In the genomic region with DNA sequence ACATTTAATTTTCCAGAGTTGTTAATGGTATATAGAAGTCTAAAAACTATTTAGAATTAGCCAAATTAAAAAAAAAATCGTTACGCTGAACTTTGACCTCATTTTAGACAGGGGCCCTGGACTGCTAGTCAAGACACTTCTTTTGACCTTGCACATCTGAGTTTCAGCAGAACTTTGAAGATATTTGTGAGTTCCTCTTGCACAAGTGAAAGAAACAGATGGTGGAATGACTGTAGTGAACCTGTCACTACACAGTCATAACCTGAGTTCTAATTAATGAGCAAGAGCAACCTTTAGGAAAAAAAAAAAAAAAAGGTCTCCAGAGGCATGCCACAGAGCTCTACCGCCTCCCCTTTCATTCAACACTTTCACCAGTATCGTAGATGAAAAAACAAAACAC, we compare ENCODE assay signal across 15 cellular contexts. TPM values are rescaled to one million over a fixed set of nuclear protein-coding genes. Genes with fewer than 3 reads are reported as not detected.
DNase-seq lines count a peak whose midpoint lies in the region; ATAC-seq, FAIRE-seq and TF ChIP-seq lines count a peak whose summit lies in the region.
"Had no signal": no experiment of that assay in that cellular context is flagged by ENCODE, and none has a peak within 500 bp of the region (broad histone marks: within the 10 kb centered on the region; RNA-seq: fewer than 3 reads in every experiment).

No MANE protein-coding gene starts in this region.

- no peak for TF ChIP-seq POLR2A in right lobe of liver (IDR thresholded peaks at IDR 0.05)

- H3K4me3 ChIP-seq in GM12864 (ENCODE audit: low read depth, low read length) (no peak overlapping the region), esophagus (ENCODE audit: low read depth in 1 of 2, low read length in 2 of 2) (no peak overlapping the region), right lobe of liver (no peak overlapping the region)
- H3K4me3 ChIP-seq: lower lobe of right lung, stomach had no signal

- H3K9me3 ChIP-seq in esophagus (ENCODE audit: control insufficient read depth in 2 of 2, insufficient read depth in 1 of 2, low read depth in 1 of 2, low read length in 1 of 2) = no peaks in the 10 kb centered on the region
- H3K9me3 ChIP-seq in right lobe of liver = no peaks in the 10 kb centered on the region
- H3K9me3 ChIP-seq: lower lobe of right lung, stomach had no signal

- intact Hi-C loops in right lobe of liver (cut with DNase I) = no loop called here

- 48 to 49% methylated on average over 4 of the region's 4 CpGs for WGBS in esophagus, 2 donors
- 43% methylated on average over 4 of the region's 4 CpGs for WGBS in right lobe of liver (ENCODE audit: insufficient coverage, low coverage, low lambda C conversion rate, missing lambda C conversion rate)

- DNase-seq in GM12864 (ENCODE audit: low read depth) = peak; percentile 59
- DNase-seq in GM19239 (ENCODE audit: insufficient read length, low spot score) = no peak
- no peak for DNase-seq in NCI-H69 (lab: John Stamatoyannopoulos, UW)
- DNase-seq in right lobe of liver = no peak
- DNase-seq: activated naive CD8-positive, alpha-beta T cell treated with anti-CD3 and anti-CD28 coated beads, Interleukin-2, amount 10 ng/mL, durations not matched to agents 7 days and 5 days; IMR-90; NCI-H1417 treated with DMSO at 0.1 percent for 48 hours; NCI-H524 treated with DMSO at 0.1 percent for 48 hours had no signal

- H3K4me1 ChIP-seq in esophagus (ENCODE audit: control insufficient read depth in 2 of 2, insufficient read depth in 2 of 2, low read length in 1 of 2) = peaks cover 10 to 24% of the 10 kb centered on the region in 2 donors
- peaks cover 0 to 36% (median 5%) of the 10 kb centered on the region in 4 donors for H3K4me1 ChIP-seq in right lobe of liver

- peak; percentile 58 for FAIRE-seq in GM19239 (lab: Jason Lieb, UNC)
- FAIRE-seq: G401.6 had no signal

- no peak for TF ChIP-seq CTCF in GM12864 (IDR thresholded peaks at IDR 0.05; ENCODE audit: low read depth, low read length, missing control alignments)
- no peak for TF ChIP-seq CTCF in right lobe of liver (IDR thresholded peaks at IDR 0.05)

- H3K27me3 ChIP-seq in esophagus (ENCODE audit: control insufficient read depth in 1 of 2, insufficient read depth in 2 of 2, low read length in 2 of 2) = no peaks in the 10 kb centered on the region
- H3K27me3 ChIP-seq in right lobe of liver = no peaks in the 10 kb centered on the region

- H3K27ac ChIP-seq in esophagus (ENCODE audit: low read depth in 2 of 2, low read length in 1 of 2) (peak overlapping the region; percentile 31 to 39), right lobe of liver (no peak overlapping the region)

- H3K36me3 ChIP-seq in esophagus (ENCODE audit: control insufficient read depth in 2 of 2, insufficient read depth in 2 of 2, low read length in 1 of 2) (no peaks in the 10 kb centered on the region), right lobe of liver (no peaks in the 10 kb centered on the region)
- H3K36me3 ChIP-seq: lower lobe of right lung, stomach had no signal

- ATAC-seq in HG03439 (IDR thresholded peaks at IDR 0.05; ENCODE audit: unreplicated experiment) (peak; percentile 50), HG02678 (IDR thresholded peaks at IDR 0.05; ENCODE audit: unreplicated experiment) (no peak), right lobe of liver (no peak), HG02642 (IDR thresholded peaks at IDR 0.05; ENCODE audit: poor library complexity, unreplicated experiment) (no peak)

RNA-seq across cellular contexts. Expression of a gene that starts 5.3 kb away (rescaled TPM):
- polyA plus RNA-seq in esophagus = 1 to 10 TPM; 4.9 to 5.4 TPM
- 10 to 100 TPM in 1 of 6 experiments, 1 to 10 TPM in 5; 5.8 to 10.2 (median 7.1) TPM for total RNA-seq in right lobe of liver

Comparison
In these comparisons a context has a peak if more than half of its experiments do, and no peak if none do; other contexts are left out.
1. H3K27ac ChIP-seq: peak in esophagus (2 of 2); none in right lobe of liver (0 of 3).